In the genomic region with DNA sequence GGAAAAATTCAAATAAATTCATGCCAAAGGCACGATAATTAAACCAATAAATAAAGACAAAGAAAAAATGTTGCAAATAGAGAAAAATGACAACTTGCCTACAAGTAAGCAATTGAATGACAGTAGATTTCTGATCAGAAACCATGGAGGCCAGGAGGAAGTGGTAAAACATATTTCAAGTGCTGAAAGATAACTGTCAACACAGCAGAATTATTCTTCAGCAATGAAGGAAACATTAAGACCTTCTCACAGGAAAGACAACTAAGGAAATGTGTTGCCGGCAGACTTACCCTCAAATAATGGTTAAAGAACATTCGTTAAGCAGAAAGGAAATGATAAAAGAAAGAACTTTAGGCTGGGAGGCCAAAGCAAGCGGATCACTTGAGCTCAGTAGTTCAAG, we compare ENCODE assay signal across 2 cellular contexts.
TF ChIP-seq lines count a peak whose summit lies in the region.

No MANE protein-coding gene starts in this region.

TF ChIP-seq in A549, 52 proteins besides CTCF, POLR2A, EP300 and RAD21:
- no peak for TF ChIP-seq RARB (CRISPR knock-in tag; IDR thresholded peaks at IDR 0.05)
- no peak for TF ChIP-seq HOXA7 (CRISPR knock-in tag; IDR thresholded peaks at IDR 0.05)
- TF ChIP-seq FOXS1 (CRISPR knock-in tag; IDR thresholded peaks at IDR 0.05): no peak
- TF ChIP-seq MAFK (IDR thresholded peaks at IDR 0.05; ENCODE audit: partially characterized antibody): peak; percentile 63
- no peak for TF ChIP-seq CBX2 (IDR thresholded peaks at IDR 0.05; ENCODE audit: borderline replicate concordance, low read depth)
- no peak for TF ChIP-seq ATOH8 (CRISPR knock-in tag; IDR thresholded peaks at IDR 0.05; ENCODE audit: low read depth)
- no peak for TF ChIP-seq HES2 (IDR thresholded peaks at IDR 0.05)
- TF ChIP-seq, protein P1, sequence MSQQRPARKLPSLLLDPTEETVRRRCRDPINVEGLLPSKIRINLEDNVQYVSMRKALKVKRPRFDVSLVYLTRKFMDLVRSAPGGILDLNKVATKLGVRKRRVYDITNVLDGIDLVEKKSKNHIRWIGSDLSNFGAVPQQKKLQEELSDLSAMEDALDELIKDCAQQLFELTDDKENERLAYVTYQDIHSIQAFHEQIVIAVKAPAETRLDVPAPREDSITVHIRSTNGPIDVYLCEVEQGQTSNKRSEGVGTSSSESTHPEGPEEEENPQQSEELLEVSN (IDR thresholded peaks at IDR 0.05; ENCODE audit: borderline replicate concordance, low read depth): no peak

TF ChIP-seq in K562, 482 proteins besides CTCF, POLR2A, EP300 and RAD21:
- no peak for TF ChIP-seq CBFB (CRISPR knock-in tag; IDR thresholded peaks at IDR 0.05)
- TF ChIP-seq ZNF316 (IDR thresholded peaks at IDR 0.05): peak; percentile 62
- no peak for TF ChIP-seq TAF1 (IDR thresholded peaks at IDR 0.05; ENCODE audit: control insufficient read depth, extremely low read depth, insufficient read depth, low read length, severe bottlenecking)
- no peak for TF ChIP-seq STAT5A (IDR thresholded peaks at IDR 0.05; ENCODE audit: borderline replicate concordance, low read length)
- TF ChIP-seq CHAMP1 (IDR thresholded peaks at IDR 0.05): no peak
- no peak for TF ChIP-seq ZNF75A (CRISPR knock-in tag; IDR thresholded peaks at IDR 0.05)
- no peak for TF ChIP-seq SMARCA4 (IDR thresholded peaks at IDR 0.05)
- no peak for TF ChIP-seq FOSL1 (tag; conservative IDR thresholded peaks at IDR 0.05)
- TF ChIP-seq PRDM10 (IDR thresholded peaks at IDR 0.05; ENCODE audit: partially characterized antibody): no peak
- peak; percentile 25; the same call in 1 of the 2 replicates for TF ChIP-seq C11orf30 (IDR thresholded peaks at IDR 0.05; ENCODE audit: low read depth)
- no peak for TF ChIP-seq SIN3B (IDR thresholded peaks at IDR 0.05; ENCODE audit: low read depth)
